ENCODE assay signal across 8 cellular contexts in the genomic region with DNA sequence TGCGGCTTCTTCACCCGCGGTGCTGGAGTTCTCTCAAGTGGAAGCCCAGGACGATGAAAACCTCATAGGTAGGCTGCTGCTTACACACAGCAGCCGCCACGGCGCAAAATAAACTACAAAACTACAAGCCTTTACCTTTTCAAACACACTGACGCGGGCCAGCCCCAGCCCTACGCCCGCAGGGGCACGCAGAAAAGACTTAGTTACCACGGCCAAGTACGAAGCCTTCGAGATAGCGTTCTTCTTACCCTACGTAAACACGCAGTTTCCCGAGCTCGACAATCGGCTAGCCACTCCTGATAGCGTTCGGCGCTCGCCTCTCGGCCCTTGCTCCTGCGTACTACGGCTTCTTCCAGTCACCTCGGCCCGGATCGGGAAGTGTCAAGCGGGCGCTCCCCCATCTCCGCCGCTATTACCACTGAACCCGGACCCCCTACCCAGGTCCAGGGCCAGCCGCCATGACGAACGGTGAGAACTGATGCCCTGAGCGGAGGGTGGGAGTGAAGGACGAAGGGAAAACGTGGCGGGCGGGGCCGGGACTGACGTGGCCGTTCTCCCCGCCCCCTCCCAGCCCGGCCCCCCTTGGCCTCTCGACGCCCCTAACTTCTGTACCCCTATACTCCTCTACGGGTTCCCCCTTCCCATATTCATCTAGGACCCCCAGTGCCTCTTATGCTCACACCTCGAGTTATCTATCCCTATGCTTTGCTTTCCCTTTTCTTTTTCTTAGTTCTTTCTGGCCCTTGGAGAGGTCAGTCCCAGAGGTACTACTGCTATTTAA. TPM values are rescaled to one million over a fixed set of nuclear protein-coding genes. Genes with fewer than 3 reads are reported as not detected.
DNase-seq lines count a peak whose midpoint lies in the region; ATAC-seq, FAIRE-seq and TF ChIP-seq lines count a peak whose summit lies in the region.

Gene TMEM167B, plus strand, starts transcription at position 350 of the 781 bp plus-strand sequence. Its CDS starts 109 bp downstream, at position 459.

- no peak for TF ChIP-seq CTCF in AG10803 (conservative IDR thresholded peaks at IDR 0.05; ENCODE audit: low read length)
- no peak for TF ChIP-seq CTCF in kidney (IDR thresholded peaks at IDR 0.05; ENCODE audit: borderline replicate concordance, extremely low read depth, insufficient read depth)

- FAIRE-seq in kidney (lab: Jason Lieb, UNC): no peak

- H3K4me1 ChIP-seq in kidney (ENCODE audit: control insufficient read depth in 1 of 2, insufficient read depth in 1 of 2, low read depth in 1 of 2, low read length in 2 of 2): peaks cover 10 to 13% of the 10 kb centered on the region in 2 donors

- peak; percentile 78 for TF ChIP-seq POLR2A in GM19099 (IDR thresholded peaks at IDR 0.05; ENCODE audit: extremely low read depth, insufficient read length, low read depth)

- DNase-seq in AG10803 (ENCODE audit: low read depth): peak; percentile 95
- DNase-seq in NCI-H460 (ENCODE audit: extremely low read depth, low read depth): peak; percentile 82
- peak; percentile 85 for DNase-seq in activated CD4-positive, CD25-positive, alpha-beta regulatory T cell treated with anti-CD3 and anti-CD28 coated beads, Interleukin-2, amount 50 U/mL, for 72 hours
- peak; percentile 97 for DNase-seq in cerebellar cortex (ENCODE audit: low spot score)
- peak; percentile 96 for DNase-seq in kidney
- peak; percentile 69 to 70 for DNase-seq in stimulated activated CD4-positive, alpha-beta T cell treated with anti-CD3 and anti-CD28 coated beads, Interleukin-15, amount 100 ng/mL, for 1 hour (ENCODE audit: low read depth in 1 of 2, low spot score in 1 of 2)

- peak; percentile 89 for ATAC-seq in HG03378 (IDR thresholded peaks at IDR 0.05; ENCODE audit: unreplicated experiment)

- peaks cover 0 to 6% of the 10 kb centered on the region in 2 donors for H3K9me3 ChIP-seq in kidney (ENCODE audit: control insufficient read depth in 1 of 2, low read length in 2 of 2)

- peaks cover 0 to 7% of the 10 kb centered on the region in 2 donors for H3K36me3 ChIP-seq in kidney (ENCODE audit: control insufficient read depth in 1 of 2, insufficient read depth in 2 of 2, low read length in 2 of 2)

- intact Hi-C loops in kidney (cut with DNase I): no loop called here

- H3K27ac ChIP-seq in kidney (ENCODE audit: low read depth in 2 of 2, low read length in 2 of 2): peak within 1 kb of the TSS; percentile 98

- peak within 1 kb of the TSS; percentile 83 to 88 for H3K9ac ChIP-seq in kidney (ENCODE audit: low read length in 2 of 2)

- H3K4me3 ChIP-seq in AG10803 (ENCODE audit: low read length) (peak within 1 kb of the TSS; percentile 92), kidney (ENCODE audit: low read length in 2 of 2) (peak within 1 kb of the TSS; percentile 83 to 96)

RNA-seq across cellular contexts. Expression of gene TMEM167B, which starts in this region (rescaled TPM):
- 20.4 and 23.1 TPM in 2 replicates for total RNA-seq in NCI-H460 (2014; rRNA removed; shearing (Covaris generic))
- 11.2 and 12.0 TPM in 2 replicates for polyA plus RNA-seq in NCI-H460 (2014; cell fraction: nucleus; rRNA removed)
- 39.4 TPM for total RNA-seq in kidney
- 24.7 TPM for polyA plus RNA-seq in kidney (ENCODE audit: insufficient read depth, low read depth, low replicate concordance)

Comparison
In these comparisons a context has a peak if more than half of its experiments do, and no peak if none do; other contexts are left out.
1. Peak in every context shown above with its lines: DNase-seq, ATAC-seq, H3K4me3 ChIP-seq and H3K27ac ChIP-seq.